1 cellular context compared by ENCODE assay signal in the genomic region with DNA sequence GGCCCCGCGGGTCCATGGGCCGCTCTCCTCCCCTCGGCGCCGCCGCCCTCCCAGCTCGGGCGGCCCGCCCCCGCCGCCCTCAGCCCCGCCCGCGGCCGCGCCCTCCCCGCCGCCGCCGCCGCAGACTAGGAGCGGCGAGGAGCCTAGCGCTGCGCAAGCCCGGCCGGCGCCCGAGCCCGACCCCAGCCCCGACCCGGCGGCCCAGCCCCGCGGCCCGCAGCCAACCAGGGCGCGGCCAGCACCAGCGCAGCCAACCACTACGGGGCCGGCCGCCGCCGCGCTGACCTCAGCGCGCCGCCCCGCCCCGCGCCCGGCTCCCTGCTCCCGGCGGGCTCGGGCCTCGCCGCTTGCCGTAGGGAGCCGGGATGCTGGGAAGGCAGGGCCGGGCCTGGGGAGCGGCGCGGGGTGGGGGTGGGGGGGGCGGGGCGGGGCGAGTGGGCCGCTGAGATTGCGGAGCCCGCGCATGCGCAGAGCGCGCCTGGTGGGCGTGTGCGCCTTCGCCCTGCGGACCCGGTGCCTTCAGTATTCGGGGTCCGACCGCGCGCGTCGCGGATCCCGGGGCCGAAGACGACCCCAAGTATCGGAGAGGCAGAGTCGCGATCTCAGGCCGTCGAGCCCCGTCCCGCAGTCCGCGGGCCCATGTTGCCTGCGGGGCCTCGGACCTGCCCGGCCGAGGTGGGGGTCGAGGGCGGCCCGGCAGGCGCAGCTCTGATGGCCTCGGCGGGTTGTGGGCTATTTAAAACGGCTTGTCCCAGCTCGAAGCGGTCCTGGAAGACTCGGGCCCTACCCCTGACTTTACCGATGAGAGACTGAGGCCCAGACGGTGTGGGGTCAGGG.
TF ChIP-seq lines count a peak whose summit lies in the region.

A gene with protein sequence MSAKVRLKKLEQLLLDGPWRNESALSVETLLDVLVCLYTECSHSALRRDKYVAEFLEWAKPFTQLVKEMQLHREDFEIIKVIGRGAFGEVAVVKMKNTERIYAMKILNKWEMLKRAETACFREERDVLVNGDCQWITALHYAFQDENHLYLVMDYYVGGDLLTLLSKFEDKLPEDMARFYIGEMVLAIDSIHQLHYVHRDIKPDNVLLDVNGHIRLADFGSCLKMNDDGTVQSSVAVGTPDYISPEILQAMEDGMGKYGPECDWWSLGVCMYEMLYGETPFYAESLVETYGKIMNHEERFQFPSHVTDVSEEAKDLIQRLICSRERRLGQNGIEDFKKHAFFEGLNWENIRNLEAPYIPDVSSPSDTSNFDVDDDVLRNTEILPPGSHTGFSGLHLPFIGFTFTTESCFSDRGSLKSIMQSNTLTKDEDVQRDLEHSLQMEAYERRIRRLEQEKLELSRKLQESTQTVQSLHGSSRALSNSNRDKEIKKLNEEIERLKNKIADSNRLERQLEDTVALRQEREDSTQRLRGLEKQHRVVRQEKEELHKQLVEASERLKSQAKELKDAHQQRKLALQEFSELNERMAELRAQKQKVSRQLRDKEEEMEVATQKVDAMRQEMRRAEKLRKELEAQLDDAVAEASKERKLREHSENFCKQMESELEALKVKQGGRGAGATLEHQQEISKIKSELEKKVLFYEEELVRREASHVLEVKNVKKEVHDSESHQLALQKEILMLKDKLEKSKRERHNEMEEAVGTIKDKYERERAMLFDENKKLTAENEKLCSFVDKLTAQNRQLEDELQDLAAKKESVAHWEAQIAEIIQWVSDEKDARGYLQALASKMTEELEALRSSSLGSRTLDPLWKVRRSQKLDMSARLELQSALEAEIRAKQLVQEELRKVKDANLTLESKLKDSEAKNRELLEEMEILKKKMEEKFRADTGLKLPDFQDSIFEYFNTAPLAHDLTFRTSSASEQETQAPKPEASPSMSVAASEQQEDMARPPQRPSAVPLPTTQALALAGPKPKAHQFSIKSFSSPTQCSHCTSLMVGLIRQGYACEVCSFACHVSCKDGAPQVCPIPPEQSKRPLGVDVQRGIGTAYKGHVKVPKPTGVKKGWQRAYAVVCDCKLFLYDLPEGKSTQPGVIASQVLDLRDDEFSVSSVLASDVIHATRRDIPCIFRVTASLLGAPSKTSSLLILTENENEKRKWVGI (N-terminal part only) (minus strand): TSS at position 178 of the 837 bp plus-strand sequence. CDS start 376 bp downstream, outside the sequence.

TF ChIP-seq in HepG2, 621 proteins besides CTCF, POLR2A, EP300 and RAD21 (continued from another document and continues in another):
- TF ChIP-seq, protein P1, sequence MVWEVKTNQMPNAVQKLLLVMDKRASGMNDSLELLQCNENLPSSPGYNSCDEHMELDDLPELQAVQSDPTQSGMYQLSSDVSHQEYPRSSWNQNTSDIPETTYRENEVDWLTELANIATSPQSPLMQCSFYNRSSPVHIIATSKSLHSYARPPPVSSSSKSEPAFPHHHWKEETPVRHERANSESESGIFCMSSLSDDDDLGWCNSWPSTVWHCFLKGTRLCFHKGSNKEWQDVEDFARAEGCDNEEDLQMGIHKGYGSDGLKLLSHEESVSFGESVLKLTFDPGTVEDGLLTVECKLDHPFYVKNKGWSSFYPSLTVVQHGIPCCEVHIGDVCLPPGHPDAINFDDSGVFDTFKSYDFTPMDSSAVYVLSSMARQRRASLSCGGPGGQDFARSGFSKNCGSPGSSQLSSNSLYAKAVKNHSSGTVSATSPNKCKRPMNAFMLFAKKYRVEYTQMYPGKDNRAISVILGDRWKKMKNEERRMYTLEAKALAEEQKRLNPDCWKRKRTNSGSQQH (CRISPR knock-in tag; IDR thresholded peaks at IDR 0.05; ENCODE audit: low read depth), result no peak
- TF ChIP-seq, protein P2, sequence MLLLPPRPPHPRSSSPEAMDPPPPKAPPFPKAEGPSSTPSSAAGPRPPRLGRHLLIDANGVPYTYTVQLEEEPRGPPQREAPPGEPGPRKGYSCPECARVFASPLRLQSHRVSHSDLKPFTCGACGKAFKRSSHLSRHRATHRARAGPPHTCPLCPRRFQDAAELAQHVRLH (CRISPR knock-in tag; IDR thresholded peaks at IDR 0.05; ENCODE audit: borderline replicate concordance, low read depth), result peak; percentile 25; the same call in 1 of the 2 replicates
- TF ChIP-seq, protein P3, sequence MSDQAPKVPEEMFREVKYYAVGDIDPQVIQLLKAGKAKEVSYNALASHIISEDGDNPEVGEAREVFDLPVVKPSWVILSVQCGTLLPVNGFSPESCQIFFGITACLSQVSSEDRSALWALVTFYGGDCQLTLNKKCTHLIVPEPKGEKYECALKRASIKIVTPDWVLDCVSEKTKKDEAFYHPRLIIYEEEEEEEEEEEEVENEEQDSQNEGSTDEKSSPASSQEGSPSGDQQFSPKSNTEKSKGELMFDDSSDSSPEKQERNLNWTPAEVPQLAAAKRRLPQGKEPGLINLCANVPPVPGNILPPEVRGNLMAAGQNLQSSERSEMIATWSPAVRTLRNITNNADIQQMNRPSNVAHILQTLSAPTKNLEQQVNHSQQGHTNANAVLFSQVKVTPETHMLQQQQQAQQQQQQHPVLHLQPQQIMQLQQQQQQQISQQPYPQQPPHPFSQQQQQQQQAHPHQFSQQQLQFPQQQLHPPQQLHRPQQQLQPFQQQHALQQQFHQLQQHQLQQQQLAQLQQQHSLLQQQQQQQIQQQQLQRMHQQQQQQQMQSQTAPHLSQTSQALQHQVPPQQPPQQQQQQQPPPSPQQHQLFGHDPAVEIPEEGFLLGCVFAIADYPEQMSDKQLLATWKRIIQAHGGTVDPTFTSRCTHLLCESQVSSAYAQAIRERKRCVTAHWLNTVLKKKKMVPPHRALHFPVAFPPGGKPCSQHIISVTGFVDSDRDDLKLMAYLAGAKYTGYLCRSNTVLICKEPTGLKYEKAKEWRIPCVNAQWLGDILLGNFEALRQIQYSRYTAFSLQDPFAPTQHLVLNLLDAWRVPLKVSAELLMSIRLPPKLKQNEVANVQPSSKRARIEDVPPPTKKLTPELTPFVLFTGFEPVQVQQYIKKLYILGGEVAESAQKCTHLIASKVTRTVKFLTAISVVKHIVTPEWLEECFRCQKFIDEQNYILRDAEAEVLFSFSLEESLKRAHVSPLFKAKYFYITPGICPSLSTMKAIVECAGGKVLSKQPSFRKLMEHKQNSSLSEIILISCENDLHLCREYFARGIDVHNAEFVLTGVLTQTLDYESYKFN (CRISPR knock-in tag; conservative IDR thresholded peaks at IDR 0.05), result no peak
- TF ChIP-seq, protein P4, sequence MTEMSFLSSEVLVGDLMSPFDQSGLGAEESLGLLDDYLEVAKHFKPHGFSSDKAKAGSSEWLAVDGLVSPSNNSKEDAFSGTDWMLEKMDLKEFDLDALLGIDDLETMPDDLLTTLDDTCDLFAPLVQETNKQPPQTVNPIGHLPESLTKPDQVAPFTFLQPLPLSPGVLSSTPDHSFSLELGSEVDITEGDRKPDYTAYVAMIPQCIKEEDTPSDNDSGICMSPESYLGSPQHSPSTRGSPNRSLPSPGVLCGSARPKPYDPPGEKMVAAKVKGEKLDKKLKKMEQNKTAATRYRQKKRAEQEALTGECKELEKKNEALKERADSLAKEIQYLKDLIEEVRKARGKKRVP (CRISPR knock-in tag; IDR thresholded peaks at IDR 0.05), result no peak
- no peak for TF ChIP-seq SAFB2 (CRISPR knock-in tag; IDR thresholded peaks at IDR 0.05; ENCODE audit: borderline replicate concordance, low read depth)
- no peak for TF ChIP-seq FOSL2 (CRISPR knock-in tag; IDR thresholded peaks at IDR 0.05)
- TF ChIP-seq, protein P5, sequence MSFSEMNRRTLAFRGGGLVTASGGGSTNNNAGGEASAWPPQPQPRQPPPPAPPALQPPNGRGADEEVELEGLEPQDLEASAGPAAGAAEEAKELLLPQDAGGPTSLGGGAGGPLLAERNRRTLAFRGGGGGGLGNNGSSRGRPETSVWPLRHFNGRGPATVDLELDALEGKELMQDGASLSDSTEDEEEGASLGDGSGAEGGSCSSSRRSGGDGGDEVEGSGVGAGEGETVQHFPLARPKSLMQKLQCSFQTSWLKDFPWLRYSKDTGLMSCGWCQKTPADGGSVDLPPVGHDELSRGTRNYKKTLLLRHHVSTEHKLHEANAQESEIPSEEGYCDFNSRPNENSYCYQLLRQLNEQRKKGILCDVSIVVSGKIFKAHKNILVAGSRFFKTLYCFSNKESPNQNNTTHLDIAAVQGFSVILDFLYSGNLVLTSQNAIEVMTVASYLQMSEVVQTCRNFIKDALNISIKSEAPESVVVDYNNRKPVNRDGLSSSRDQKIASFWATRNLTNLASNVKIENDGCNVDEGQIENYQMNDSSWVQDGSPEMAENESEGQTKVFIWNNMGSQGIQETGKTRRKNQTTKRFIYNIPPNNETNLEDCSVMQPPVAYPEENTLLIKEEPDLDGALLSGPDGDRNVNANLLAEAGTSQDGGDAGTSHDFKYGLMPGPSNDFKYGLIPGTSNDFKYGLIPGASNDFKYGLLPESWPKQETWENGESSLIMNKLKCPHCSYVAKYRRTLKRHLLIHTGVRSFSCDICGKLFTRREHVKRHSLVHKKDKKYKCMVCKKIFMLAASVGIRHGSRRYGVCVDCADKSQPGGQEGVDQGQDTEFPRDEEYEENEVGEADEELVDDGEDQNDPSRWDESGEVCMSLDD (CRISPR knock-in tag; IDR thresholded peaks at IDR 0.05; ENCODE audit: borderline replicate concordance), result no peak
- no peak for TF ChIP-seq GTF2F1 (IDR thresholded peaks at IDR 0.05; ENCODE audit: low read length)
- TF ChIP-seq MEIS1 (CRISPR knock-in tag; IDR thresholded peaks at IDR 0.05; ENCODE audit: borderline replicate concordance), result 0 out of 2 replicates have a peak, but pooled peaks have one; percentile 43
- TF ChIP-seq, protein P6, sequence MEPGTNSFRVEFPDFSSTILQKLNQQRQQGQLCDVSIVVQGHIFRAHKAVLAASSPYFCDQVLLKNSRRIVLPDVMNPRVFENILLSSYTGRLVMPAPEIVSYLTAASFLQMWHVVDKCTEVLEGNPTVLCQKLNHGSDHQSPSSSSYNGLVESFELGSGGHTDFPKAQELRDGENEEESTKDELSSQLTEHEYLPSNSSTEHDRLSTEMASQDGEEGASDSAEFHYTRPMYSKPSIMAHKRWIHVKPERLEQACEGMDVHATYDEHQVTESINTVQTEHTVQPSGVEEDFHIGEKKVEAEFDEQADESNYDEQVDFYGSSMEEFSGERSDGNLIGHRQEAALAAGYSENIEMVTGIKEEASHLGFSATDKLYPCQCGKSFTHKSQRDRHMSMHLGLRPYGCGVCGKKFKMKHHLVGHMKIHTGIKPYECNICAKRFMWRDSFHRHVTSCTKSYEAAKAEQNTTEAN (CRISPR knock-in tag; conservative IDR thresholded peaks at IDR 0.05), result 0 out of 2 replicates have a peak, but pooled peaks have one; percentile 15
- TF ChIP-seq ZNF207 (IDR thresholded peaks at IDR 0.05; ENCODE audit: borderline replicate concordance), result no peak
- TF ChIP-seq SIX4 (CRISPR knock-in tag; IDR thresholded peaks at IDR 0.05), result no peak
- no peak for TF ChIP-seq MZF1 (CRISPR knock-in tag; IDR thresholded peaks at IDR 0.05; ENCODE audit: borderline replicate concordance)
- TF ChIP-seq ATF7-NPFF (CRISPR knock-in tag; IDR thresholded peaks at IDR 0.05; ENCODE audit: low read depth), result peak; percentile 44; the same call in 1 of the 2 replicates
- no peak for TF ChIP-seq ZBTB42 (CRISPR knock-in tag; IDR thresholded peaks at IDR 0.05)
- TF ChIP-seq, protein P7, sequence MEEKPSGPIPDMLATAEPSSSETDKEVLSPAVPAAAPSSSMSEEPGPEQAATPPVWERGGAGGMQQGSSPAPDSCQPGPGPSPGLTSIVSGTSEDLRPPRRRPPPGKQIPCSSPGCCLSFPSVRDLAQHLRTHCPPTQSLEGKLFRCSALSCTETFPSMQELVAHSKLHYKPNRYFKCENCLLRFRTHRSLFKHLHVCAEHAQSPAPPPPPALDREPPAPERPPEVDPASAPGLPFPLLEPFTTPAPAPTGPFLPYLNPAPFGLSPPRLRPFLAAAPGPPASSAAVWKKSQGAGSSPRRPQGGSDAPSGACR (CRISPR knock-in tag; IDR thresholded peaks at IDR 0.05), result no peak
- TF ChIP-seq ZFYVE20 (CRISPR knock-in tag; IDR thresholded peaks at IDR 0.05; ENCODE audit: borderline replicate concordance, low read depth), result no peak
- no peak for TF ChIP-seq ZNF446 (CRISPR knock-in tag; IDR thresholded peaks at IDR 0.05)
- no peak for TF ChIP-seq NCOA1 (CRISPR knock-in tag; IDR thresholded peaks at IDR 0.05)
- TF ChIP-seq RAD51 (IDR thresholded peaks at IDR 0.05; ENCODE audit: borderline replicate concordance), result no peak
- no peak for TF ChIP-seq ZNF326 (CRISPR knock-in tag; IDR thresholded peaks at IDR 0.05; ENCODE audit: borderline replicate concordance)
- TF ChIP-seq, protein P8, sequence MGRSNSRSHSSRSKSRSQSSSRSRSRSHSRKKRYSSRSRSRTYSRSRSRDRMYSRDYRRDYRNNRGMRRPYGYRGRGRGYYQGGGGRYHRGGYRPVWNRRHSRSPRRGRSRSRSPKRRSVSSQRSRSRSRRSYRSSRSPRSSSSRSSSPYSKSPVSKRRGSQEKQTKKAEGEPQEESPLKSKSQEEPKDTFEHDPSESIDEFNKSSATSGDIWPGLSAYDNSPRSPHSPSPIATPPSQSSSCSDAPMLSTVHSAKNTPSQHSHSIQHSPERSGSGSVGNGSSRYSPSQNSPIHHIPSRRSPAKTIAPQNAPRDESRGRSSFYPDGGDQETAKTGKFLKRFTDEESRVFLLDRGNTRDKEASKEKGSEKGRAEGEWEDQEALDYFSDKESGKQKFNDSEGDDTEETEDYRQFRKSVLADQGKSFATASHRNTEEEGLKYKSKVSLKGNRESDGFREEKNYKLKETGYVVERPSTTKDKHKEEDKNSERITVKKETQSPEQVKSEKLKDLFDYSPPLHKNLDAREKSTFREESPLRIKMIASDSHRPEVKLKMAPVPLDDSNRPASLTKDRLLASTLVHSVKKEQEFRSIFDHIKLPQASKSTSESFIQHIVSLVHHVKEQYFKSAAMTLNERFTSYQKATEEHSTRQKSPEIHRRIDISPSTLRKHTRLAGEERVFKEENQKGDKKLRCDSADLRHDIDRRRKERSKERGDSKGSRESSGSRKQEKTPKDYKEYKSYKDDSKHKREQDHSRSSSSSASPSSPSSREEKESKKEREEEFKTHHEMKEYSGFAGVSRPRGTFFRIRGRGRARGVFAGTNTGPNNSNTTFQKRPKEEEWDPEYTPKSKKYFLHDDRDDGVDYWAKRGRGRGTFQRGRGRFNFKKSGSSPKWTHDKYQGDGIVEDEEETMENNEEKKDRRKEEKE (IDR thresholded peaks at IDR 0.05), result no peak
- TF ChIP-seq SRSF4 (IDR thresholded peaks at IDR 0.05; ENCODE audit: low read depth, low read length, poor library complexity, severe bottlenecking), result no peak
- TF ChIP-seq, protein P9, sequence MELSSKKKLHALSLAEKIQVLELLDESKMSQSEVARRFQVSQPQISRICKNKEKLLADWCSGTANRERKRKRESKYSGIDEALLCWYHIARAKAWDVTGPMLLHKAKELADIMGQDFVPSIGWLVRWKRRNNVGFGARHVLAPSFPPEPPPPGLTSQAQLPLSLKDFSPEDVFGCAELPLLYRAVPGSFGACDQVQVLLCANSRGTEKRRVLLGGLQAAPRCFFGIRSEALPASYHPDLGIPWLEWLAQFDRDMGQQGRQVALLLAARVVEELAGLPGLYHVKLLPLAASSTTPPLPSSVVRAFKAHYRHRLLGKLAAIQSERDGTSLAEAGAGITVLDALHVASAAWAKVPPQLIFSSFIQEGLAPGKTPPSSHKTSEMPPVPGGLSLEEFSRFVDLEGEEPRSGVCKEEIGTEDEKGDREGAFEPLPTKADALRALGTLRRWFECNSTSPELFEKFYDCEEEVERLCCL (CRISPR knock-in tag; IDR thresholded peaks at IDR 0.05; ENCODE audit: borderline replicate concordance), result no peak
- TF ChIP-seq ZMYM3 (CRISPR knock-in tag; IDR thresholded peaks at IDR 0.05), result no peak
- no peak for TF ChIP-seq SIN3B (IDR thresholded peaks at IDR 0.05; ENCODE audit: low read length)
- no peak for TF ChIP-seq AGO1 (IDR thresholded peaks at IDR 0.05; ENCODE audit: low read depth, low read length, poor library complexity, severe bottlenecking)
- no peak for TF ChIP-seq ETV6 (CRISPR knock-in tag; conservative IDR thresholded peaks at IDR 0.05)
- TF ChIP-seq ZNF431 (CRISPR knock-in tag; IDR thresholded peaks at IDR 0.05; ENCODE audit: borderline replicate concordance, low read depth), result no peak
